Comparison of ENCODE assay signal across 10 cellular contexts in the genomic region with DNA sequence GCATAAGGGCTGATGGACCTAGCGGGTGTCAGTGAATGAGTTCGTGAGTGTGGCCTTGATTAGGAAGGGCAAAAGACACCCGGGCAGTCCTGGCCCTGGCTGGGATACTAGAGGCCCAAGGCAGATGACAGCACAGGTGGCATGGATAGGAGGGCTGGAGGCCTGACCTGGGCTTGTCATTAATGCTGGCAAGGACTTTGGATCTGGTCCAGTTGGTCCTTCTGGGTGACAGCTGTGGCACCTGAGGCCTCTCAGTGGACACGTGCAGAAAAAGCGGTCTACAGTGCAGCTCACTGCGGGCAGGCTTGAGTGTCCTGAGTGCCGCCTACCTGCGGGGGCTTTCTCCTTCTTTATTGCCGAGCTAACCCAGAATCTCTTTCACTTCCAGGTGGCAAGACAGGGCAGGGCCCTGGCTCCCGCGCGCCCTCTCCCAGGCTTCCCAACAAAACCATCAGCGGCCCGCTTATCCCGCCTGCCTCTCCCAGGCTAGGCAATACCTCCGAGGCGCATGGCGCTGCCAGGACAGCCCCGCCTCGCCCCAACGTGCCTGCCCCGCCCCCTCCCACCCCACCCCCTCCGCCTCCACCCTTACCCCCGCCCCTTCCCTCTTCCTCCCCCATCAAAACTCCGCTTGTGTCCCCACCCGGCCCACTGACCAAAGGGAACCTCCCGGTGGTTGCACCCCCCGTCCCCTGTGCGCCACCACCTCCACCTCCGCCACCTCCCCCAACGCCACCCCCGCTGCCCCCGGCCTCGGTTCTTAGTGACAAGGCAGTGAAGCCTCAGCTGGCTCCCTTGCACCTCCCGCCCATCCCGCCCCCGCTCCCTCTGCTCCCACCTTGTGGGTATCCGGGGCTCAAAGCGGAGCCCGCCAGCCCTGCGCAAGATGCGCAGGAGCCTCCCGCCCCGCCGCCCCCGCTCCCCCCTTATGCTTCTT.
DNase-seq lines count a peak whose midpoint lies in the region; ATAC-seq and TF ChIP-seq lines count a peak whose summit lies in the region.
"Had no signal": no experiment of that assay in that cellular context is flagged by ENCODE, and none has a peak within 500 bp of the region (broad histone marks: within the 10 kb centered on the region; RNA-seq: fewer than 3 reads in every experiment).

No MANE protein-coding gene starts in this region.

- no peak overlapping the region for H2AFZ ChIP-seq in fibroblast of lung (ENCODE audit: low read length)

- CTCF ChIA-PET in GM10248 (lab: Yijun Ruan, JAX): no interaction called here

- DNase-seq in COR-L47 (lab: John Stamatoyannopoulos, UW) (peak; percentile 41), NCI-H345 treated with DMSO at 0.1 percent for 48 hours (lab: John Stamatoyannopoulos, UW; ENCODE audit: unreplicated experiment) (peak; percentile 62), fibroblast of lung (ENCODE audit: low read depth in 2 of 2) (no peak), osteocyte (ENCODE audit: extremely low spot score, unreplicated experiment) (peak; percentile 38), NCI-H128 (lab: John Stamatoyannopoulos, UW; ENCODE audit: unreplicated experiment) (no peak), OCI-M2 (lab: John Stamatoyannopoulos, UW; ENCODE audit: unreplicated experiment) (no peak), GM10248 (ENCODE audit: extremely low spot score) (no peak)
- DNase-seq: activated CD8-positive, alpha-beta memory T cell treated with anti-CD3 and anti-CD28 coated beads, Interleukin-2, amount 50 U/mL, for 4 hours; midbrain had no signal

- no peaks in the 10 kb centered on the region for H3K27me3 ChIP-seq in fibroblast of lung (ENCODE audit: control insufficient read depth, insufficient read depth, low read length)

- no peak overlapping the region for H3K4me3 Mint-ChIP-seq in osteocyte (ENCODE audit: unreplicated experiment)

- no peak overlapping the region for H3K27ac Mint-ChIP-seq in osteocyte (ENCODE audit: unreplicated experiment)

- no peak overlapping the region for H3K27ac ChIP-seq in fibroblast of lung (ENCODE audit: insufficient read depth, low read length)

- POLR2A ChIA-PET in GM10248 (lab: Yijun Ruan, JAX): no interaction called here

- H4K20me1 ChIP-seq in fibroblast of lung (ENCODE audit: control insufficient read depth, extremely low read depth, insufficient read depth, low read length): no peaks in the 10 kb centered on the region

- no peaks in the 10 kb centered on the region for H3K9me3 Mint-ChIP-seq in osteocyte (ENCODE audit: unreplicated experiment)

- no peaks in the 10 kb centered on the region for H3K4me1 ChIP-seq in fibroblast of lung (ENCODE audit: control insufficient read depth, extremely low read depth, insufficient read depth, low read length)

- H3K79me2 ChIP-seq in fibroblast of lung (ENCODE audit: control insufficient read depth, insufficient read depth, low read length): no peaks in the 10 kb centered on the region

- peak overlapping the region; percentile 15 for H3K4me2 ChIP-seq in fibroblast of lung (ENCODE audit: extremely low read depth, insufficient read depth, low read length)

- no peaks in the 10 kb centered on the region for H3K36me3 Mint-ChIP-seq in osteocyte (ENCODE audit: unreplicated experiment)

- H3K36me3 ChIP-seq in fibroblast of lung (ENCODE audit: control insufficient read depth, insufficient read depth, low read length): no peaks in the 10 kb centered on the region

- no peak overlapping the region for H3K4me3 ChIP-seq in fibroblast of lung (replicated peaks in 1 of 4; ENCODE audit: control extremely low read depth in 1 of 4, insufficient read depth in 1 of 4, low read depth in 3 of 4, low read length in 4 of 4)

- H3K4me1 Mint-ChIP-seq in osteocyte (ENCODE audit: unreplicated experiment): peaks cover 4% of the 10 kb centered on the region

- no peak overlapping the region for H3K9ac ChIP-seq in fibroblast of lung (ENCODE audit: insufficient read depth, low read length)

- no peak for ATAC-seq in GM18870 (IDR thresholded peaks at IDR 0.05; ENCODE audit: unreplicated experiment)

- H3K27me3 Mint-ChIP-seq in osteocyte (ENCODE audit: unreplicated experiment): peaks cover 19% of the 10 kb centered on the region

- no peak for TF ChIP-seq CTCF in fibroblast of lung (conservative IDR thresholded peaks at IDR 0.05 in 1 of 2, IDR thresholded peaks at IDR 0.05 in 1 of 2; ENCODE audit: low read depth in 1 of 2, low read length in 2 of 2)
- no peak for TF ChIP-seq CTCF in osteocyte (IDR thresholded peaks at IDR 0.05)
- TF ChIP-seq CTCF in GM10248 (IDR thresholded peaks at IDR 0.05; ENCODE audit: control extremely low read depth, extremely low read depth, low read depth, missing control alignments): no peak

- H3K9me3 ChIP-seq in fibroblast of lung (ENCODE audit: control insufficient read depth, insufficient read depth, low read depth, low read length): no peaks in the 10 kb centered on the region

Comparison
In these comparisons a context has a peak if more than half of its experiments do, and no peak if none do; other contexts are left out.
1. DNase-seq: peak in COR-L47 (single experiment), NCI-H345 treated with DMSO at 0.1 percent for 48 hours (single experiment) and osteocyte (single experiment); none in fibroblast of lung (0 of 2), NCI-H128 (single experiment), OCI-M2 (single experiment) and GM10248 (single experiment).